8 cellular contexts compared by ENCODE assay signal in genomic region chr1:10398734-10399486, GRCh38.
DNase-seq lines count a peak whose midpoint lies in the region; ATAC-seq lines count a peak whose summit lies in the region.

PGD (plus strand) TSS chr1:10399064; CDS start chr1:10399118, 54 bp downstream.

- H3K9me3 Mint-ChIP-seq in central memory CD8-positive, alpha-beta T cell: no peaks in the 10 kb centered on the region

- peak within 1 kb of the TSS; percentile 90 for H3K4me3 Mint-ChIP-seq in central memory CD8-positive, alpha-beta T cell

- peaks cover 11% of the 10 kb centered on the region for H3K4me1 Mint-ChIP-seq in central memory CD8-positive, alpha-beta T cell

- H3K27me3 Mint-ChIP-seq in central memory CD8-positive, alpha-beta T cell: no peaks in the 10 kb centered on the region

- H3K36me3 Mint-ChIP-seq in central memory CD8-positive, alpha-beta T cell (ENCODE audit: insufficient read depth): peaks cover 18% of the 10 kb centered on the region

- peak within 1 kb of the TSS; percentile 61 for H3K27ac Mint-ChIP-seq in central memory CD8-positive, alpha-beta T cell (ENCODE audit: low read depth)

- peak; percentile 99 for DNase-seq in AG08396 (ENCODE audit: low spot score)
- peak; percentile 96 for DNase-seq in NCI-H345 treated with DMSO at 0.1 percent for 48 hours (lab: John Stamatoyannopoulos, UW; ENCODE audit: unreplicated experiment)
- peak; percentile 93 for DNase-seq in activated CD4-positive, CD25-positive, alpha-beta regulatory T cell treated with anti-CD3 and anti-CD28 coated beads, Interleukin-2, amount 50 U/mL, for 16 hours (ENCODE audit: low read depth, low spot score)
- peak; percentile 91 to 94 for DNase-seq in central memory CD8-positive, alpha-beta T cell (ENCODE audit: low spot score in 2 of 2)
- peak; percentile 99 for DNase-seq in iris pigment epithelial cell (ENCODE audit: low read depth)
- peak; percentile 97 for DNase-seq in stimulated activated CD4-positive, alpha-beta T cell treated with anti-CD3 and anti-CD28 coated beads, Interleukin-12 subunit alpha, Interleukin-12 subunit beta, amount 100 ng/mL, for 4 hours

- peak; percentile 93 for ATAC-seq in GM19023 (IDR thresholded peaks at IDR 0.05; ENCODE audit: unreplicated experiment)
- peak; percentile 97 for ATAC-seq in HG03280 (IDR thresholded peaks at IDR 0.05; ENCODE audit: unreplicated experiment)
- peak; percentile 99 for ATAC-seq in central memory CD8-positive, alpha-beta T cell (replicated peaks; ENCODE audit: extremely low read depth, poor library complexity, severe bottlenecking)

Comparison
In these comparisons a context has a peak if more than half of its experiments do, and no peak if none do; other contexts are left out.
1. Peak in every context shown above with its lines: DNase-seq and ATAC-seq.